In the genomic region with DNA sequence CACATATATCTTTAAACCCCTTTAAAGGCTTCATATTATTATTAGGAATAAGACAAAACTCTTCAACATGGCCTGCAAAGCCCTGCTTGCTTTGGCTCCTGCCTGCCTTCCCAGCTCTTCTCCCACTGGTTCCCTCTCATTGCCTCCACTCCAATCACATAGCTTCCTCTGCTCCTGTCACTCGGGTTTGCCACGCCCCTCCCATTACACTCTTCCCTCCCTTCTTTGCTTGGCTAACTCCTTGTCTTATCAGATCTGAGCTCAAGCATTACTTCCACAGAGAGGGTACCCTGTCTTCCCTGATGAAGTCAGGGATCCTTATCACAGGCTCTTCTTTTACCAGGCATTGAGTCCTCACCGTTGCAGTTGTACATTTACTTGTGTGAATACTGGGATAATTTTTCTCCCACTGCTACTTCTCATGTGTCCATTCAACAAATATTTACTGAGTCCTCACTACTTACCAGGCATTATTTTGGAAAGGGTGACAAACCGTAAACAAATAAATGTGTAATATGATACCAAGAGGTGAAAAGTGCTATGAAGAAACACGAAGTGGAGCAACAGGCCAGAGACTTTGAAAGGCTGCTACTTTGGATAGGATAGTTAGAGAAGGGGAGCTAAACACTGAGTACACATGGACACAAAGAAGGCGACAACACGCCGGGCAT, we compare ENCODE assay signal across 16 cellular contexts. TPM values are rescaled to one million over a fixed set of nuclear protein-coding genes. Genes with fewer than 3 reads are reported as not detected.
DNase-seq lines count a peak whose midpoint lies in the region; ATAC-seq and TF ChIP-seq lines count a peak whose summit lies in the region.
"Had no signal": no experiment of that assay in that cellular context is flagged by ENCODE, and none has a peak within 500 bp of the region (broad histone marks: within the 10 kb centered on the region; RNA-seq: fewer than 3 reads in every experiment).

No MANE protein-coding gene starts in this region.

- CTCF ChIA-PET in Caco-2 (lab: Charles Lee): no interaction called here
- CTCF ChIA-PET in HCT116 (lab: Charles Lee): no interaction called here
- CTCF ChIA-PET in PC-3 (lab: Charles Lee): no interaction called here

- no peaks in the 10 kb centered on the region for H3K27me3 Mint-ChIP-seq in Caco-2 (ENCODE audit: insufficient read depth, unreplicated experiment)

- H3K4me1 ChIP-seq in Caco-2: peaks cover 12% of the 10 kb centered on the region
- peaks cover 0 to 8% of the 10 kb centered on the region in 2 experiments; a peak in 2 of 4 replicates for H3K4me1 ChIP-seq in HCT116 (ENCODE audit: control insufficient read depth in 1 of 2, insufficient read depth in 2 of 2, low read length in 2 of 2)
- peaks cover 46% of the 10 kb centered on the region for H3K4me1 ChIP-seq in PC-3 (ENCODE audit: insufficient read depth, low read length)

- TF ChIP-seq RAD21 in HCT116 (IDR thresholded peaks at IDR 0.05; ENCODE audit: low read depth): no peak

- no peaks in the 10 kb centered on the region for H3F3A ChIP-seq in PC-3 (ENCODE audit: low read length, unreplicated experiment)

- no peaks in the 10 kb centered on the region for H4K20me1 ChIP-seq in HCT116 (ENCODE audit: insufficient read depth)
- no peaks in the 10 kb centered on the region for H4K20me1 ChIP-seq in PC-3 (ENCODE audit: low read length)

- TF ChIP-seq POLR2A in HCT116 (IDR thresholded peaks at IDR 0.05; ENCODE audit: borderline replicate concordance, extremely low read depth, insufficient read depth, insufficient read length): no peak

- peaks cover 11% of the 10 kb centered on the region for H3K9me3 Mint-ChIP-seq in Caco-2 (ENCODE audit: unreplicated experiment)
- H3K9me3 Mint-ChIP-seq: activated naive CD4-positive, alpha-beta T cell treated with anti-CD3 and anti-CD28 coated beads for 36 hours had no signal

- intact Hi-C loops in Caco-2 (cut with micrococcal nuclease; ENCODE audit: unreplicated experiment): no loop called here
- intact Hi-C loops in HCT116 (cut with micrococcal nuclease): no loop called here
- intact Hi-C loops in PC-3 (cut with micrococcal nuclease): no loop called here

- H3K9me2 ChIP-seq in HCT116 (ENCODE audit: insufficient read depth) (no peaks in the 10 kb centered on the region), PC-3 (replicated peaks; ENCODE audit: low read length) (no peaks in the 10 kb centered on the region)

- BruUV-seq in Caco-2 (replicated peaks; lab: Mats Ljungman, UMichigan) (no TSS peak), HCT116 (replicated peaks; lab: Mats Ljungman, UMichigan) (no TSS peak), PC-3 (replicated peaks; lab: Mats Ljungman, UMichigan) (no TSS peak)

- POLR2A ChIA-PET in Caco-2 (lab: Charles Lee): interaction anchor here (0.9 kb wide), 1 partner anchor 32 kb away, joined by 3 read pairs; a partner anchor contains a TSS
- POLR2A ChIA-PET in HCT116 (lab: Charles Lee): no interaction called here
- POLR2A ChIA-PET in PC-3 (lab: Charles Lee; ENCODE audit: unreplicated experiment): no interaction called here

- RAD21 ChIA-PET in HCT116 (lab: Charles Lee; ENCODE audit: low non-redundant PET in 1 of 2, low total read pairs in 2 of 2, uncharacterized antibody in 2 of 2, unreplicated experiment in 2 of 2): no interaction called here

- H3K36me3 Mint-ChIP-seq in Caco-2 (ENCODE audit: insufficient read depth, unreplicated experiment): no peaks in the 10 kb centered on the region

- H3K27me3 ChIP-seq in Caco-2 (replicated peaks; ENCODE audit: control insufficient read depth, insufficient read depth, low read length): no peaks in the 10 kb centered on the region
- H3K27me3 ChIP-seq in HCT116 (ENCODE audit: insufficient read depth, low read length): no peaks in the 10 kb centered on the region
- H3K27me3 ChIP-seq in PC-3 (ENCODE audit: low read length): no peaks in the 10 kb centered on the region

- H3K27ac Mint-ChIP-seq in Caco-2 (ENCODE audit: unreplicated experiment): peak overlapping the region; percentile 15
- H3K27ac Mint-ChIP-seq: activated naive CD4-positive, alpha-beta T cell treated with anti-CD3 and anti-CD28 coated beads for 36 hours had no signal

- H3K4me3 ChIP-seq in Caco-2 (ENCODE audit: low read depth, low read length): no peak overlapping the region
- no peak overlapping the region for H3K4me3 ChIP-seq in HCT116 (replicated peaks in 1 of 2; ENCODE audit: low read depth in 1 of 2, low read length in 2 of 2)
- no peak overlapping the region for H3K4me3 ChIP-seq in PC-3 (ENCODE audit: low read length)
- H3K4me3 ChIP-seq: heart left ventricle, smooth muscle cell had no signal

- DNase-seq in Caco-2 (peak; percentile 21 to 63), HCT116 (ENCODE audit: low read depth, low spot score) (no peak), PC-3 (peak; percentile 52), iPS-NIHi7 (ENCODE audit: extremely low spot score) (peak; percentile 61), DMS153 treated with DMSO at 0.1 percent for 48 hours (lab: John Stamatoyannopoulos, UW; ENCODE audit: unreplicated experiment) (no peak), SW 1271 (lab: John Stamatoyannopoulos, UW) (no peak)
- no peak for DNase-seq in activated CD4-positive, alpha-beta T cell treated with anti-CD3 and anti-CD28 coated beads, Interleukin-2, amount 50 U/mL, for 48 hours
- no peak for DNase-seq in activated effector memory CD4-positive, alpha-beta T cell treated with anti-CD3 and anti-CD28 coated beads, Interleukin-2, amount 50 U/mL, for 16 hours
- DNase-seq: activated naive CD4-positive, alpha-beta T cell treated with anti-CD3 and anti-CD28 coated beads for 36 hours; heart left ventricle; mammary epithelial cell; NCI-H2081 treated with DMSO at 0.1 percent for 48 hours had no signal

- no peak for TF ChIP-seq CTCF in Caco-2 (IDR thresholded peaks at IDR 0.05; ENCODE audit: insufficient read depth in 1 of 2, low read depth in 1 of 2, low read length in 1 of 2, severe bottlenecking in 1 of 2, unreplicated experiment in 1 of 2)
- TF ChIP-seq CTCF in HCT116 (IDR thresholded peaks at IDR 0.05 in 2 of 3, conservative IDR thresholded peaks at IDR 0.05 in 1 of 3; ENCODE audit: borderline replicate concordance in 1 of 3, insufficient read depth in 1 of 3, low read depth in 2 of 3, low read length in 2 of 3): no peak
- TF ChIP-seq CTCF in PC-3 (conservative IDR thresholded peaks at IDR 0.05; ENCODE audit: low read depth, low read length): no peak

- H3K4me1 Mint-ChIP-seq in Caco-2 (ENCODE audit: low read depth, unreplicated experiment): peaks cover 33% of the 10 kb centered on the region

- H3K27ac ChIP-seq in HCT116 (ENCODE audit: low read depth, low read length) (no peak overlapping the region), PC-3 (ENCODE audit: low read length) (peak overlapping the region; percentile 53)
- H3K27ac ChIP-seq: C4-2B, heart left ventricle had no signal

- H3K9ac ChIP-seq in HCT116 (ENCODE audit: low read length) (no peak overlapping the region), PC-3 (ENCODE audit: low read length) (no peak overlapping the region)

- H3K36me3 ChIP-seq in Caco-2 (ENCODE audit: control insufficient read depth, insufficient read depth, low read length): no peaks in the 10 kb centered on the region
- no peaks in the 10 kb centered on the region for H3K36me3 ChIP-seq in HCT116 (ENCODE audit: control insufficient read depth in 1 of 2, insufficient read depth in 2 of 2, low read length in 2 of 2)
- no peaks in the 10 kb centered on the region for H3K36me3 ChIP-seq in PC-3 (ENCODE audit: low read depth, low read length)
- H3K36me3 ChIP-seq: heart left ventricle had no signal

- peak; percentile 76 for ATAC-seq in HCT116
- ATAC-seq in PC-3: peak; percentile 34
- ATAC-seq: heart left ventricle, Panc1 had no signal

- H3K79me2 ChIP-seq in HCT116 (ENCODE audit: insufficient read depth, low read length): no peaks in the 10 kb centered on the region
- H3K79me2 ChIP-seq in PC-3 (ENCODE audit: low read length): no peaks in the 10 kb centered on the region

- no peaks in the 10 kb centered on the region for H3K9me3 ChIP-seq in Caco-2
- H3K9me3 ChIP-seq in HCT116 (ENCODE audit: control insufficient read depth in 1 of 2, insufficient read depth in 1 of 2, low read depth in 1 of 2, low read length in 2 of 2): no peaks in the 10 kb centered on the region
- no peaks in the 10 kb centered on the region for H3K9me3 ChIP-seq in PC-3 (ENCODE audit: low read length)
- H3K9me3 ChIP-seq: heart left ventricle had no signal

- H3K4me2 ChIP-seq in HCT116 (ENCODE audit: low read length): no peak overlapping the region
- peak overlapping the region; percentile 35; the same call in 1 of the 2 replicates for H3K4me2 ChIP-seq in PC-3 (ENCODE audit: low read length)
- H3K4me2 ChIP-seq: smooth muscle cell had no signal

- H2AFZ ChIP-seq in HCT116 (ENCODE audit: low read depth, low read length, poor library complexity, severe bottlenecking): no peak overlapping the region
- H2AFZ ChIP-seq in PC-3 (ENCODE audit: low read length): peak overlapping the region; percentile 41; the same call in 1 of the 2 replicates

- H3K4me3 Mint-ChIP-seq in Caco-2 (ENCODE audit: unreplicated experiment): no peak overlapping the region
- H3K4me3 Mint-ChIP-seq: activated naive CD4-positive, alpha-beta T cell treated with anti-CD3 and anti-CD28 coated beads for 36 hours had no signal

TF ChIP-seq in HCT116, 20 proteins besides CTCF, POLR2A, EP300 and RAD21:
- TF ChIP-seq, protein P1, sequence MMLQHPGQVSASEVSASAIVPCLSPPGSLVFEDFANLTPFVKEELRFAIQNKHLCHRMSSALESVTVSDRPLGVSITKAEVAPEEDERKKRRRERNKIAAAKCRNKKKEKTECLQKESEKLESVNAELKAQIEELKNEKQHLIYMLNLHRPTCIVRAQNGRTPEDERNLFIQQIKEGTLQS (IDR thresholded peaks at IDR 0.05): no peak
- TF ChIP-seq SRF (IDR thresholded peaks at IDR 0.05; ENCODE audit: low read depth): no peak
- no peak for TF ChIP-seq CBX3 (IDR thresholded peaks at IDR 0.05; ENCODE audit: low read depth)

RNA-seq across cellular contexts. Expression of a gene that starts 3.2 kb away (rescaled TPM):
- total RNA-seq in Caco-2 (2022) (42.3 and 49.5 TPM in 2 replicates), HCT116 (2021; ENCODE audit: unreplicated experiment) (not detected), PC-3 (2014; rRNA removed) (4.2 and 5.3 TPM in 2 replicates)
- polyA plus RNA-seq in HCT116 (2012): 0.12 TPM in 1 of 2 replicates, not detected in the other
- total RNA-seq: activated naive CD4-positive, alpha-beta T cell treated with anti-CD3 and anti-CD28 coated beads for 36 hours; T-helper 2 cell treated with Interferon-gamma antibody and Interleukin-4, amounts not matched to agents 100 ng/mL and 5 ng/mL, for 36 hours had no signal
- polyA plus RNA-seq: heart left ventricle had no signal

RNA-seq across cellular contexts. Expression of a gene that starts 31.4 kb away (rescaled TPM):
- 36.5 and 38.3 TPM in 2 replicates for total RNA-seq in Caco-2 (2022)
- 39.7 TPM for total RNA-seq in HCT116 (2021; ENCODE audit: unreplicated experiment)
- polyA plus RNA-seq in HCT116 (2012): 24.6 and 34.0 TPM in 2 replicates
- 74.7 and 97.9 TPM in 2 replicates for total RNA-seq in PC-3 (2014; rRNA removed)

RNA-seq across cellular contexts. Expression of a gene that starts 41.0 kb away (rescaled TPM):
- not detected in 2 replicates for total RNA-seq in Caco-2 (2022)
- total RNA-seq in HCT116 (2021; ENCODE audit: unreplicated experiment): not detected
- not detected in 2 replicates for polyA plus RNA-seq in HCT116 (2012)
- not detected in 2 replicates for total RNA-seq in PC-3 (2014; rRNA removed)
- total RNA-seq: activated naive CD4-positive, alpha-beta T cell treated with anti-CD3 and anti-CD28 coated beads for 36 hours; heart left ventricle; mammary epithelial cell; smooth muscle cell; T-helper 2 cell treated with Interferon-gamma antibody and Interleukin-4, amounts not matched to agents 100 ng/mL and 5 ng/mL, for 36 hours had no signal
- polyA plus RNA-seq: heart left ventricle, mammary epithelial cell, smooth muscle cell had no signal

Comparison
In these comparisons a context has a peak if more than half of its experiments do, and no peak if none do; other contexts are left out.
1. DNase-seq: peak in Caco-2 (2 of 2), PC-3 (single experiment) and iPS-NIHi7 (single experiment); none in HCT116 (single experiment), DMS153 treated with DMSO at 0.1 percent for 48 hours (single experiment), SW 1271 (0 of 2), activated CD4-positive, alpha-beta T cell treated with anti-CD3 and anti-CD28 coated beads, Interleukin-2, amount 50 U/mL, for 48 hours (0 of 2) and activated effector memory CD4-positive, alpha-beta T cell treated with anti-CD3 and anti-CD28 coated beads, Interleukin-2, amount 50 U/mL, for 16 hours (single experiment).